In the genomic region with DNA sequence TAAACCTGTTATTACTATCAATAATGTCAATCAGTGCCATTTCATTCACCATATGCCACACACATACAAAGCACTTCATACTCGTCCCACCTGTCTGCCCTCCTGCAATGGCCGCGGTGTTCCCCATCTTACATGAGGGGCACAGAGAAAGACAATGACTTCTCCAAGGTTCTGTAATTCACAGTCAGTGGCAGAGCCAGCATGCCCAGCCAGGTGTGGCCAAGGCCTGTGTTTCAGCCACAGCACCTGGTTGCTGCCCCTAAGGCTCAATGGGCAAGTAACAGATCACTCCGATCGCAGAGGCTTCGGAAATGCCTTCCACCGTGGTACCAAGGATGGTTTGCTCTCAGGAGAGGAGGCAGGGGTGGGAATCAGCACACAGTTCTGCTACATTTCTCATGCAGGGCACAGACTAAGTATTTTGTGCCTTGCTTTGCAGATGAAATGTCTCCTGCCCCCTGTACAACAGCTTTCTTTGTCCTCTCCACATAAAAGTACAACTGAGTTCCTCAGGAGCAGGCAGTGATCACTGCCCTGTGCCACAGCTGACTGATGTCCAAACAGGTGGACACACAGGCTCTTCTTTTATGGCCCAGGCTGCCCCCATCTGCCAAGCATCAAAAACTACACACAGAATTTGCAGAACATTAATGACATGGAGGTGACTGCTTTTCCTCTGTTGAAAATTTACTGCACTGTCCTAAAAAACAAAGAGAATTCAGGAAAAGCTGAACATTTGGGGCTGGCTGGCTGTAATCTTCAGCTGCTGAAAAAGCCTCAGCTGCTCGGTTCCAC, we compare ENCODE assay signal across 10 cellular contexts. TPM values are rescaled to one million over a fixed set of nuclear protein-coding genes. Genes with fewer than 3 reads are reported as not detected.
DNase-seq lines count a peak whose midpoint lies in the region; ATAC-seq and TF ChIP-seq lines count a peak whose summit lies in the region.
"Had no signal": no experiment of that assay in that cellular context is flagged by ENCODE, and none has a peak within 500 bp of the region (broad histone marks: within the 10 kb centered on the region; RNA-seq: fewer than 3 reads in every experiment).

No MANE protein-coding gene starts in this region.

- no peak overlapping the region for H2BK12ac ChIP-seq in trophoblast cell (ENCODE audit: low read length)

- H2AK5ac ChIP-seq in trophoblast cell (ENCODE audit: low read length), result no peak overlapping the region

- no peak overlapping the region for H2BK120ac ChIP-seq in trophoblast cell (ENCODE audit: insufficient read depth, low read length, poor library complexity)

- no peak overlapping the region for H3K14ac ChIP-seq in trophoblast cell (ENCODE audit: low read length)

- H3K9ac ChIP-seq in trophoblast cell (ENCODE audit: low read length), result no peak overlapping the region

- H3K4me3 ChIP-seq in WERI-Rb-1 (ENCODE audit: low read depth, low read length) (no peak overlapping the region), trophoblast cell (ENCODE audit: low read depth, low read length) (no peak overlapping the region)

- H3K4me2 ChIP-seq in trophoblast cell (ENCODE audit: low read length), result no peak overlapping the region

- peaks cover 44% of the 10 kb centered on the region for H3K27me3 Mint-ChIP-seq in stimulated activated memory B cell treated with anti-CD40 and anti-IgM and Interleukin-4, amounts not matched to agents 10 μg/mL and 1 μg/mL and 100 μg/mL, for 72 hours

- no peak overlapping the region for H2BK5ac ChIP-seq in trophoblast cell (ENCODE audit: low read depth, low read length, poor library complexity)

- H3K79me1 ChIP-seq in trophoblast cell (ENCODE audit: low read length), result no peaks in the 10 kb centered on the region

- H4K8ac ChIP-seq in trophoblast cell (ENCODE audit: low read depth, low read length), result no peak overlapping the region

- H3K79me2 ChIP-seq in trophoblast cell (ENCODE audit: control insufficient read depth, insufficient read depth, low read length, poor library complexity), result peaks cover 12% of the 10 kb centered on the region

- H3K27ac Mint-ChIP-seq in stimulated activated memory B cell treated with anti-CD40 and anti-IgM and Interleukin-4, amounts not matched to agents 10 μg/mL and 1 μg/mL and 100 μg/mL, for 72 hours, result no peak overlapping the region
- H3K27ac Mint-ChIP-seq: activated CD8-positive, alpha-beta T cell treated with anti-CD3 and anti-CD28 coated beads, Interleukin-2, amount 10 ng/mL, durations not matched to agents 7 days and 5 days; IgD-negative memory B cell had no signal

- H3K36me3 ChIP-seq in WERI-Rb-1 (peaks cover 4% of the 10 kb centered on the region; the same call in 1 of the 2 replicates), trophoblast cell (ENCODE audit: control insufficient read depth in 1 of 2, insufficient read depth in 2 of 2, low read length in 2 of 2) (peaks cover 0 to 5% of the 10 kb centered on the region in 2 experiments)

- H3K4me1 ChIP-seq in foreskin keratinocyte, result peaks cover 7% of the 10 kb centered on the region
- peaks cover 12 to 20% of the 10 kb centered on the region in 2 experiments for H3K4me1 ChIP-seq in trophoblast cell (ENCODE audit: control insufficient read depth in 1 of 2, insufficient read depth in 2 of 2, low read length in 2 of 2)

- no peaks in the 10 kb centered on the region for H3K9me3 ChIP-seq in WERI-Rb-1 (ENCODE audit: severe bottlenecking)
- H3K9me3 ChIP-seq in trophoblast cell (ENCODE audit: insufficient read depth, low read depth, low read length), result peaks cover 2% of the 10 kb centered on the region

- H4K12ac ChIP-seq in trophoblast cell (ENCODE audit: low read depth, low read length), result no peak overlapping the region

- no peaks in the 10 kb centered on the region for H3K27me3 ChIP-seq in WERI-Rb-1 (ENCODE audit: insufficient read depth, low read depth, severe bottlenecking)
- no peaks in the 10 kb centered on the region for H3K27me3 ChIP-seq in foreskin keratinocyte
- no peaks in the 10 kb centered on the region for H3K27me3 ChIP-seq in trophoblast cell (ENCODE audit: insufficient read depth, low read length)

- H3K36me3 Mint-ChIP-seq in stimulated activated memory B cell treated with anti-CD40 and anti-IgM and Interleukin-4, amounts not matched to agents 10 μg/mL and 1 μg/mL and 100 μg/mL, for 72 hours, result no peaks in the 10 kb centered on the region
- H3K36me3 Mint-ChIP-seq: IgD-negative memory B cell had no signal

- TF ChIP-seq CTCF in GM13977 (IDR thresholded peaks at IDR 0.05; ENCODE audit: extremely low read depth, insufficient read depth, missing control alignments), result peak; percentile 35
- TF ChIP-seq CTCF in WERI-Rb-1 (IDR thresholded peaks at IDR 0.05; ENCODE audit: low read depth, low read length), result peak; percentile 71
- TF ChIP-seq CTCF in foreskin keratinocyte (conservative IDR thresholded peaks at IDR 0.05), result peak; percentile 43

- DNase-seq in GM13977 (ENCODE audit: low spot score) (peak; percentile 38), WERI-Rb-1 (peak; percentile 73), foreskin keratinocyte (no peak), trophoblast cell (no peak), activated gamma-delta T cell treated with Interleukin-2 at 50 U/mL for 16 hours (no peak)
- no peak for DNase-seq in stimulated activated CD4-positive, alpha-beta T cell treated with anti-CD3 and anti-CD28 coated beads, Interleukin-2, amount 100 ng/mL, for 48 hours
- no peak for DNase-seq in stimulated activated CD8-positive, alpha-beta memory T cell treated with anti-CD3 and anti-CD28 coated beads, Interleukin-4, amount 100 ng/mL, for 48 hours
- DNase-seq: activated CD8-positive, alpha-beta T cell treated with anti-CD3 and anti-CD28 coated beads, Interleukin-2, amount 10 ng/mL, durations not matched to agents 7 days and 5 days had no signal

- no peak overlapping the region for H3K23ac ChIP-seq in trophoblast cell (ENCODE audit: low read length)

- H4K91ac ChIP-seq in trophoblast cell (ENCODE audit: low read depth, low read length), result no peak overlapping the region

- no CpG with 5 or more reads among the region's 8 CpGs for WGBS in trophoblast cell (ENCODE audit: extremely low coverage, insufficient coverage, insufficient read length)

- H2AFZ ChIP-seq in trophoblast cell (ENCODE audit: insufficient read depth, low read length, poor library complexity), result no peak overlapping the region

- ATAC-seq in foreskin keratinocyte, result peak; percentile 2
- no peak for ATAC-seq in stimulated activated memory B cell treated with anti-CD40 and anti-IgM and Interleukin-4, amounts not matched to agents 10 μg/mL and 1 μg/mL and 100 μg/mL, for 72 hours
- ATAC-seq: activated CD8-positive, alpha-beta T cell treated with anti-CD3 and anti-CD28 coated beads, Interleukin-2, amount 10 ng/mL, durations not matched to agents 7 days and 5 days had no signal

- H3K9me3 Mint-ChIP-seq in stimulated activated memory B cell treated with anti-CD40 and anti-IgM and Interleukin-4, amounts not matched to agents 10 μg/mL and 1 μg/mL and 100 μg/mL, for 72 hours, result no peaks in the 10 kb centered on the region
- H3K9me3 Mint-ChIP-seq: IgD-negative memory B cell had no signal

- no peaks in the 10 kb centered on the region for H3K4me1 Mint-ChIP-seq in stimulated activated memory B cell treated with anti-CD40 and anti-IgM and Interleukin-4, amounts not matched to agents 10 μg/mL and 1 μg/mL and 100 μg/mL, for 72 hours
- H3K4me1 Mint-ChIP-seq: IgD-negative memory B cell had no signal

- peak overlapping the region; percentile 66 for H3K4ac ChIP-seq in trophoblast cell (ENCODE audit: low read depth, low read length)

- no peak overlapping the region for H3K4me3 Mint-ChIP-seq in stimulated activated memory B cell treated with anti-CD40 and anti-IgM and Interleukin-4, amounts not matched to agents 10 μg/mL and 1 μg/mL and 100 μg/mL, for 72 hours
- H3K4me3 Mint-ChIP-seq: activated CD8-positive, alpha-beta T cell treated with anti-CD3 and anti-CD28 coated beads, Interleukin-2, amount 10 ng/mL, durations not matched to agents 7 days and 5 days; IgD-negative memory B cell had no signal

- H3K27ac ChIP-seq in WERI-Rb-1 (no peak overlapping the region), foreskin keratinocyte (no peak overlapping the region), trophoblast cell (ENCODE audit: low read depth, low read length) (no peak overlapping the region)

- H3K18ac ChIP-seq in trophoblast cell (ENCODE audit: low read length), result no peak overlapping the region

- in situ Hi-C loops in GM13977 (cut with MboI; ENCODE audit: low pct_unique_long_range_greater_than_20kb, low sequenced_read_pairs, unreplicated experiment), result no loop called here

RNA-seq across cellular contexts. Expression of a gene that starts 10.8 kb away (rescaled TPM):
- total RNA-seq in foreskin keratinocyte, result 21.3 and 35.9 TPM in 2 replicates
- 6.1 and 8.6 TPM in 2 replicates for polyA plus RNA-seq in foreskin keratinocyte
- 14.8 and 15.5 TPM in 2 replicates for polyA plus RNA-seq in trophoblast cell (2013)

Comparison
In these comparisons a context has a peak if more than half of its experiments do, and no peak if none do; other contexts are left out.
1. DNase-seq: peak in GM13977 (single experiment) and WERI-Rb-1 (single experiment); none in foreskin keratinocyte (0 of 2), trophoblast cell (0 of 2), stimulated activated CD4-positive, alpha-beta T cell treated with anti-CD3 and anti-CD28 coated beads, Interleukin-2, amount 100 ng/mL, for 48 hours (0 of 2), activated gamma-delta T cell treated with Interleukin-2 at 50 U/mL for 16 hours (single experiment) and stimulated activated CD8-positive, alpha-beta memory T cell treated with anti-CD3 and anti-CD28 coated beads, Interleukin-4, amount 100 ng/mL, for 48 hours (single experiment).
2. Peak in every context shown above with its lines, with median percentiles within 50 percentile points of each other: CTCF ChIP-seq.